ENCODE assay signal across 1 cellular context in the genomic region with DNA sequence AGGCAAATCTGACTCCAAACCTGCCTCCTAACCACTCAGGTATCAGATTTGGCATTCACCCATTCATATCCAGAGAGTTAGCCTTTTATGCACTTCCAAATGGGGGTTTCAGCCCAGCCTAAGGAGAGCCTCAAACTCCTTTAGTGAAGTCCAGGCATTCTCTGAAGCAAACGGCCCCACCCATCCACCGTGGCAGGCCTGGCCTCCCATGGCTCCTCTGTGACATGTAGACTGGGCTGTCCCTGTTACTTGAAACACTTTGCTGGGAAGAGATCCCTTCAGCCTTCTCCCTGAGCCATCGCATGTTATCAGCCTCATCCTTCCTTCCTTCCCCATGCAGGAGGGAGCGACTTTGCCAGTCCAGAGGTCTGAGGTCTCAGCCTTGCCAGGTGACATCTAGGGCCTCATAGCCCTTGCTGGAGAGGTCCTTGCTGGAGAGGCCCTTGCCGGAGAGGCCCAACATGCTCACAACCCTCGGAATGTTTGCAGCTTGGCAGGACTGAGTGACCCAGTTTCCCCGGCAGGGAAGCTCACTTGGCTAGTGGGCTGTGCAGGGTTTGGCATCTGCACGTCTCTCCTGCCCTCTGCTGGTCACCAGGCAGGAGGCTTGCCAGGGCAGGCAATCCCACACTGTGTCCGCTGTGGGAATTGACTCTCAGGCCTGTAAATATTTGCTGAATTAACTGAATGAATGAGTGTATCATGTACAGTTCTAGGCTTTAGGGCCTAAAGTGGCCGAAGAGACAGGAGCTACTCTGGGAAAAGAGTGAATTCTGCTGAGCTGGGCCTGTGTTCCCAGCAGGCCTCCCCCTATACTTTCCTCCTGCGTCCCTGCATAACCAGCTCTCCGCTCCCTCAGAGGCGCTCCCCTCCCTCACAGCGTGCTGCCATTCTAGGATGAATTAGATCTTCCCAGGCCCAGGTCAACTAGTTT.
TF ChIP-seq lines count a peak whose summit lies in the region.

No MANE protein-coding gene starts in this region.

TF ChIP-seq in HEK293, 187 proteins besides CTCF, POLR2A, EP300 and RAD21 (continued from another document):
- TF ChIP-seq ZNF2 (tag by site-specific recombination; IDR thresholded peaks at IDR 0.05) (peak; percentile 72; the same call in 1 of the 2 replicates), ZNF324 (tag by site-specific recombination; IDR thresholded peaks at IDR 0.05) (no peak)
